13 cellular contexts compared by ENCODE assay signal in the genomic region with DNA sequence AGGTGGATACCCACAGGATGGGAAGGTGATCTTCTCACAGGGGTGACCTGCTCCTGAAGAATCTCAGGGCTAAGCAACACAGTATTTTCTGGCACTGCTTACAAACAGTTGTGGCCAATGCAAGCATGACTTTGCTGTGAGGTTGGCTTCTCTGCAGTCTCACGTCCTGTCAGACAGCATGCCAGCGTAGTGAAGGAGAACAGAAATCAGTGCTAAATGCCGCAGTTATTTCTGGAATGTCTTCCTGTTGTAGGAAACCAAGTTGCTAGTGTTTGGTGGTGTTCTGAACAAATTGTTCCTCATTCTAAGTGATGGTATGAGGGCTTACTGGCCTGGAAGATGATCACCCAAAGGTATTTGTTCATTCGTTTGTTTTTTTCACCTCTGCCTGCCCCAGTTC.
A peak's percentile ranks its signal among the peaks of the same experiment; 100 is the strongest.
DNase-seq lines count a peak whose midpoint lies in the region; ATAC-seq, FAIRE-seq and TF ChIP-seq lines count a peak whose summit lies in the region.
"Had no signal": no experiment of that assay in that cellular context is flagged by ENCODE, and none has a peak within 500 bp of the region (broad histone marks: within the 10 kb centered on the region; RNA-seq: fewer than 3 reads in every experiment).

No MANE protein-coding gene starts in this region.

- 22% methylated on average over 4 of the region's 4 CpGs for WGBS in esophagus muscularis mucosa

- H3K9me3 Mint-ChIP-seq in effector memory CD8-positive, alpha-beta T cell, result peaks cover 4 to 8% of the 10 kb centered on the region in 2 donors

- H3K27me3 Mint-ChIP-seq in effector memory CD8-positive, alpha-beta T cell, result no peaks in the 10 kb centered on the region

- intact Hi-C loops in esophagus muscularis mucosa (cut with DNase I), result loop anchor here (5.0 kb wide), 1 partner anchor 297 kb away; no protein-coding TSS in a partner anchor
- intact Hi-C loops in upper lobe of right lung (cut with DNase I), result no loop called here

- peak; percentile 93 for ATAC-seq in upper lobe of right lung
- no peak for ATAC-seq in effector memory CD8-positive, alpha-beta T cell (replicated peaks)
- ATAC-seq: foreskin keratinocyte, psoas muscle had no signal

- H3K9me3 ChIP-seq in esophagus muscularis mucosa (peaks cover 0 to 22% (median 17%) of the 10 kb centered on the region in 4 donors), upper lobe of right lung (no peaks in the 10 kb centered on the region)

- H3K27ac ChIP-seq in esophagus muscularis mucosa (replicated peaks in 1 of 4) (peak overlapping the region; percentile 60 to 79 (median 70)), upper lobe of right lung (peak overlapping the region; percentile 11)
- H3K27ac ChIP-seq: foreskin keratinocyte, PC-9, psoas muscle had no signal

- no peak overlapping the region for H3K27ac Mint-ChIP-seq in effector memory CD8-positive, alpha-beta T cell
- H3K27ac Mint-ChIP-seq: activated naive CD4-positive, alpha-beta T cell treated with anti-CD3 and anti-CD28 coated beads for 36 hours had no signal

- no peaks in the 10 kb centered on the region for H3K27me3 ChIP-seq in esophagus muscularis mucosa
- H3K27me3 ChIP-seq in upper lobe of right lung, result no peaks in the 10 kb centered on the region
- H3K27me3 ChIP-seq: foreskin keratinocyte had no signal

- peak; percentile 94 for TF ChIP-seq EP300 in esophagus muscularis mucosa (IDR thresholded peaks at IDR 0.05)

- DNase-seq in HTR-8/SVneo (ENCODE audit: insufficient read length, low spot score) (peak; percentile 2), esophagus muscularis mucosa (ENCODE audit: extremely low spot score) (no peak), medulla oblongata (ENCODE audit: extremely low spot score) (peak; percentile 17), upper lobe of right lung (no peak), NCI-H446 (lab: John Stamatoyannopoulos, UW) (no peak), DMS153 (lab: John Stamatoyannopoulos, UW) (no peak)
- DNase-seq in effector memory CD8-positive, alpha-beta T cell, result no peak
- DNase-seq: activated naive CD4-positive, alpha-beta T cell treated with anti-CD3 and anti-CD28 coated beads for 36 hours; NCI-H345; psoas muscle; T-helper 9 cell had no signal

- no peak for TF ChIP-seq CTCF in esophagus muscularis mucosa (IDR thresholded peaks at IDR 0.05)
- no peak for TF ChIP-seq CTCF in upper lobe of right lung (IDR thresholded peaks at IDR 0.05)

- no peaks in the 10 kb centered on the region for H3K36me3 Mint-ChIP-seq in effector memory CD8-positive, alpha-beta T cell (ENCODE audit: insufficient read depth)

- no peaks in the 10 kb centered on the region for H3K4me1 Mint-ChIP-seq in effector memory CD8-positive, alpha-beta T cell (ENCODE audit: low read depth in 2 of 2)

- no peak overlapping the region for H3K4me3 Mint-ChIP-seq in effector memory CD8-positive, alpha-beta T cell
- H3K4me3 Mint-ChIP-seq: activated naive CD4-positive, alpha-beta T cell treated with anti-CD3 and anti-CD28 coated beads for 36 hours had no signal

- H3K4me1 ChIP-seq in esophagus muscularis mucosa (peaks cover 3 to 14% (median 7%) of the 10 kb centered on the region in 4 donors), upper lobe of right lung (no peaks in the 10 kb centered on the region)
- H3K4me1 ChIP-seq: foreskin keratinocyte, psoas muscle had no signal

- no peak for FAIRE-seq in HTR-8/SVneo (lab: Jason Lieb, UNC)

- TF ChIP-seq POLR2A in esophagus muscularis mucosa (IDR thresholded peaks at IDR 0.05; ENCODE audit: low read depth), result no peak

- H3K4me3 ChIP-seq in esophagus muscularis mucosa (peak overlapping the region; percentile 9 to 48 (median 22)), upper lobe of right lung (no peak overlapping the region)
- H3K4me3 ChIP-seq: PC-9, psoas muscle had no signal

- no peaks in the 10 kb centered on the region for H3K36me3 ChIP-seq in esophagus muscularis mucosa
- H3K36me3 ChIP-seq in upper lobe of right lung, result no peaks in the 10 kb centered on the region

Comparison
In these comparisons a context has a peak if more than half of its experiments do, and no peak if none do; other contexts are left out.
1. DNase-seq: peak in HTR-8/SVneo (single experiment) and medulla oblongata (single experiment); none in esophagus muscularis mucosa (single experiment), upper lobe of right lung (single experiment), NCI-H446 (0 of 2), DMS153 (single experiment) and effector memory CD8-positive, alpha-beta T cell (0 of 3).